ENCODE assay signal across 16 cellular contexts in the genomic region with DNA sequence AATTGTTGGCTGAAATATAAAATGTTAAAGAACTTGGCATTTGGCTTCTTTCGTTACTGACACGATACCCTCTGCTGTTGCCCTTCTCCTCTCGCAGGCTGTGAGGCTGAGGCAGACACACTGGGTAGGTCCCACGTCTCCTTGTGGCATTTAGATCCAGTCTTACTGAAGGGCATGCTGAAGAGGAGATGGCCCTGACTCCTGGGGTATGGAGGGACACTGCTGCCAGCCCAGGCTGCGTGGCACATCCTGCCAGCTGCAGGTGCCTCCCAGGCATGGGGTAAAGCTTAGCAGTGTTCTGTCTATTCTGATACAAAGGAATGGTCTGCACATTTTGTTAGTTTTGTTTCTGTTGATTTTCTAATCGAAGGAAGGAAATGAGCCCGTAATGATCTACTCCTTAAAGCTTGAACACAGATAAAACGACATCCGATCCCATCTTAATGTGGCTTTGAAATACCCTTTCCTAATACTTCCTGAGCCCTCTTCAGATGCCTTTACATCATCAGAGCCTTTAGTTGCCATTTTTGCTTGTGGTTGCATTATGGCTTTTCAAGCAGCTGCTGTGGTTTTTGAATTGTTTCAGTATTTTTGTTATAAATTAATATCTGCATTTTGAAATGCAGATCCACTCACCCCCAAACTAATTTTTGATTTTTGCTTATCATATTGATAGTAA.
A peak's percentile ranks its signal among the peaks of the same experiment; 100 is the strongest.
DNase-seq lines count a peak whose midpoint lies in the region; ATAC-seq and TF ChIP-seq lines count a peak whose summit lies in the region.
"Had no signal": no experiment of that assay in that cellular context is flagged by ENCODE, and none has a peak within 500 bp of the region (broad histone marks: within the 10 kb centered on the region; RNA-seq: fewer than 3 reads in every experiment).

No MANE protein-coding gene starts in this region.

- H4K20me1 ChIP-seq in hepatocyte (ENCODE audit: insufficient read depth, poor library complexity, severe bottlenecking) = peaks cover 24% of the 10 kb centered on the region

- no peak overlapping the region for H3K4me3 ChIP-seq in HEK293 (ENCODE audit: low read depth, low read length)
- H3K4me3 ChIP-seq in hepatocyte = no peak overlapping the region

- H3K27ac ChIP-seq in HEK293 (ENCODE audit: extremely low read depth, low read depth, low read length) = no peak overlapping the region
- no peak overlapping the region for H3K27ac ChIP-seq in hepatocyte

- 0 out of 2 replicates have a peak, but pooled peaks cover 4% of the 10 kb centered on the region for H3K4me1 ChIP-seq in HEK293 (ENCODE audit: control insufficient read depth, insufficient read depth, low read length)
- H3K4me1 ChIP-seq in hepatocyte (ENCODE audit: insufficient read depth) = no peaks in the 10 kb centered on the region

- POLR2A ChIA-PET in HEK293 (lab: Yijun Ruan, JAX) = no interaction called here

- peak in 1 of 3 donors; percentile 38 for ATAC-seq in natural killer cell

- DNase-seq in NCI-H2029 treated with DMSO at 0.1 percent for 48 hours (lab: John Stamatoyannopoulos, UW) = peak; percentile 2
- DNase-seq in NCI-H2029 (lab: John Stamatoyannopoulos, UW) = no peak
- no peak for DNase-seq in activated T-helper 2 cell treated with anti-CD3 and anti-CD28 coated beads, Interferon-gamma antibody, Interleukin-2, Interleukin-4, amounts not matched to agents 10 μg/mL and 5 μg/mL and 100 μg/mL, durations not matched to agents 14 hours and 24 hours and 36 hours (ENCODE audit: low spot score)
- no peak for DNase-seq in natural killer cell
- DNase-seq in hepatocyte (ENCODE audit: low spot score) = no peak
- DNase-seq in OCI-M1 (lab: John Stamatoyannopoulos, UW) = no peak
- no peak for DNase-seq in NCI-H69 (lab: John Stamatoyannopoulos, UW)
- DNase-seq: 8988T; activated CD8-positive, alpha-beta memory T cell treated with anti-CD3 and anti-CD28 coated beads, Interleukin-2, amount 50 U/mL, for 4 hours; dermis blood vessel endothelial cell; DMS153; foreskin melanocyte; NCI-H1092; occipital lobe had no signal

- no peaks in the 10 kb centered on the region for H3K9me2 ChIP-seq in hepatocyte (replicated peaks; ENCODE audit: insufficient read depth)

- CTCF ChIA-PET in HEK293 (lab: Yijun Ruan, JAX) = interaction anchor here (0.9 to 1.0 kb wide), 2 partner anchors 19 to 116 kb away, joined by 3 to 4 read pairs; no protein-coding TSS in a partner anchor

- H3K36me3 ChIP-seq in HEK293 (ENCODE audit: control insufficient read depth in 2 of 2, insufficient read depth in 1 of 2, low read length in 2 of 2) (peaks cover 8 to 55% of the 10 kb centered on the region in 2 experiments), hepatocyte (replicated peaks; ENCODE audit: insufficient read depth, low read depth) (no peaks in the 10 kb centered on the region)

- WGBS in hepatocyte (ENCODE audit: low lambda C conversion rate, missing lambda C conversion rate) = 84% methylated on average over 9 of the region's 9 CpGs

- H3K9me3 Mint-ChIP-seq in activated T-helper 2 cell treated with anti-CD3 and anti-CD28 coated beads, Interferon-gamma antibody, Interleukin-2, Interleukin-4, amounts not matched to agents 10 μg/mL and 5 μg/mL and 100 μg/mL, durations not matched to agents 14 hours and 24 hours and 36 hours = no peaks in the 10 kb centered on the region
- H3K9me3 Mint-ChIP-seq in natural killer cell = no peaks in the 10 kb centered on the region
- H3K9me3 Mint-ChIP-seq: T-helper 1 cell treated with Interleukin-12 subunit alpha and Interleukin-12 subunit beta and Interleukin-4 antibody, amounts not matched to agents 30 μg/mL and 1 μg/mL, for 36 hours had no signal

- H3K4me3 Mint-ChIP-seq in activated T-helper 2 cell treated with anti-CD3 and anti-CD28 coated beads, Interferon-gamma antibody, Interleukin-2, Interleukin-4, amounts not matched to agents 10 μg/mL and 5 μg/mL and 100 μg/mL, durations not matched to agents 14 hours and 24 hours and 36 hours (ENCODE audit: low read depth) = no peak overlapping the region
- H3K4me3 Mint-ChIP-seq in natural killer cell = no peak overlapping the region
- H3K4me3 Mint-ChIP-seq: T-helper 1 cell treated with Interleukin-12 subunit alpha and Interleukin-12 subunit beta and Interleukin-4 antibody, amounts not matched to agents 30 μg/mL and 1 μg/mL, for 36 hours had no signal

- peak overlapping the region; percentile 56 for H3K27ac Mint-ChIP-seq in activated T-helper 2 cell treated with anti-CD3 and anti-CD28 coated beads, Interferon-gamma antibody, Interleukin-2, Interleukin-4, amounts not matched to agents 10 μg/mL and 5 μg/mL and 100 μg/mL, durations not matched to agents 14 hours and 24 hours and 36 hours
- H3K27ac Mint-ChIP-seq in natural killer cell = peak overlapping the region; percentile 68 to 81

- H3K4me2 ChIP-seq in hepatocyte = no peak overlapping the region

- H3K79me2 ChIP-seq in hepatocyte = peaks cover 84% of the 10 kb centered on the region

- intact Hi-C loops in activated T-helper 2 cell treated with anti-CD3 and anti-CD28 coated beads, Interferon-gamma antibody, Interleukin-2, Interleukin-4, amounts not matched to agents 10 μg/mL and 5 μg/mL and 100 μg/mL, durations not matched to agents 14 hours and 24 hours and 36 hours (cut with micrococcal nuclease) = loop anchor here (2.0 kb wide), 1 partner anchor 60 kb away; no protein-coding TSS in a partner anchor
- intact Hi-C loops in natural killer cell (cut with micrococcal nuclease) = no loop called here

- H3K9me3 ChIP-seq in HEK293 (ENCODE audit: control insufficient read depth, insufficient read depth, low read depth, low read length) (no peaks in the 10 kb centered on the region), hepatocyte (ENCODE audit: low read depth) (no peaks in the 10 kb centered on the region)

- peaks cover 65% of the 10 kb centered on the region for H3K36me3 Mint-ChIP-seq in activated T-helper 2 cell treated with anti-CD3 and anti-CD28 coated beads, Interferon-gamma antibody, Interleukin-2, Interleukin-4, amounts not matched to agents 10 μg/mL and 5 μg/mL and 100 μg/mL, durations not matched to agents 14 hours and 24 hours and 36 hours (ENCODE audit: low read depth)
- peaks cover 3% of the 10 kb centered on the region for H3K36me3 Mint-ChIP-seq in natural killer cell

- H3K27me3 Mint-ChIP-seq in activated T-helper 2 cell treated with anti-CD3 and anti-CD28 coated beads, Interferon-gamma antibody, Interleukin-2, Interleukin-4, amounts not matched to agents 10 μg/mL and 5 μg/mL and 100 μg/mL, durations not matched to agents 14 hours and 24 hours and 36 hours (ENCODE audit: low read depth) = no peaks in the 10 kb centered on the region
- no peaks in the 10 kb centered on the region for H3K27me3 Mint-ChIP-seq in natural killer cell (ENCODE audit: low read depth in 2 of 2)

- no peak overlapping the region for H2AFZ ChIP-seq in hepatocyte

- peaks cover 33% of the 10 kb centered on the region for H3K4me1 Mint-ChIP-seq in activated T-helper 2 cell treated with anti-CD3 and anti-CD28 coated beads, Interferon-gamma antibody, Interleukin-2, Interleukin-4, amounts not matched to agents 10 μg/mL and 5 μg/mL and 100 μg/mL, durations not matched to agents 14 hours and 24 hours and 36 hours (ENCODE audit: low read depth)
- peaks cover 53 to 65% of the 10 kb centered on the region in 2 donors for H3K4me1 Mint-ChIP-seq in natural killer cell

- no peaks in the 10 kb centered on the region for H3K27me3 ChIP-seq in hepatocyte

- TF ChIP-seq CTCF in HEK293 (tag by site-specific recombination; IDR thresholded peaks at IDR 0.05) = no peak
- TF ChIP-seq CTCF in natural killer cell (IDR thresholded peaks at IDR 0.05) = no peak
- no peak for TF ChIP-seq CTCF in hepatocyte (IDR thresholded peaks at IDR 0.05; ENCODE audit: poor library complexity)

TF ChIP-seq in HEK293, 187 proteins besides CTCF, POLR2A, EP300 and RAD21:
- no peak for TF ChIP-seq MZF1 (tag by site-specific recombination; IDR thresholded peaks at IDR 0.05; ENCODE audit: borderline replicate concordance)
- no peak for TF ChIP-seq EGR2 (tag by site-specific recombination; IDR thresholded peaks at IDR 0.05; ENCODE audit: low read depth)
- TF ChIP-seq IKZF3 (tag by site-specific recombination; IDR thresholded peaks at IDR 0.05) = no peak
- TF ChIP-seq, protein P1, sequence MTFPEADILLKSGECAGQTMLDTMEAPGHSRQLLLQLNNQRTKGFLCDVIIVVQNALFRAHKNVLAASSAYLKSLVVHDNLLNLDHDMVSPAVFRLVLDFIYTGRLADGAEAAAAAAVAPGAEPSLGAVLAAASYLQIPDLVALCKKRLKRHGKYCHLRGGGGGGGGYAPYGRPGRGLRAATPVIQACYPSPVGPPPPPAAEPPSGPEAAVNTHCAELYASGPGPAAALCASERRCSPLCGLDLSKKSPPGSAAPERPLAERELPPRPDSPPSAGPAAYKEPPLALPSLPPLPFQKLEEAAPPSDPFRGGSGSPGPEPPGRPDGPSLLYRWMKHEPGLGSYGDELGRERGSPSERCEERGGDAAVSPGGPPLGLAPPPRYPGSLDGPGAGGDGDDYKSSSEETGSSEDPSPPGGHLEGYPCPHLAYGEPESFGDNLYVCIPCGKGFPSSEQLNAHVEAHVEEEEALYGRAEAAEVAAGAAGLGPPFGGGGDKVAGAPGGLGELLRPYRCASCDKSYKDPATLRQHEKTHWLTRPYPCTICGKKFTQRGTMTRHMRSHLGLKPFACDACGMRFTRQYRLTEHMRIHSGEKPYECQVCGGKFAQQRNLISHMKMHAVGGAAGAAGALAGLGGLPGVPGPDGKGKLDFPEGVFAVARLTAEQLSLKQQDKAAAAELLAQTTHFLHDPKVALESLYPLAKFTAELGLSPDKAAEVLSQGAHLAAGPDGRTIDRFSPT (tag by site-specific recombination; IDR thresholded peaks at IDR 0.05) = 0 out of 2 replicates have a peak, but pooled peaks have one; percentile 12
- TF ChIP-seq ZNF335 (tag by site-specific recombination; conservative IDR thresholded peaks at IDR 0.05) = no peak
- TF ChIP-seq SALL2 (tag by site-specific recombination; IDR thresholded peaks at IDR 0.05; ENCODE audit: borderline replicate concordance) = no peak
